ENCODE assay signal across 9 cellular contexts in the genomic region with DNA sequence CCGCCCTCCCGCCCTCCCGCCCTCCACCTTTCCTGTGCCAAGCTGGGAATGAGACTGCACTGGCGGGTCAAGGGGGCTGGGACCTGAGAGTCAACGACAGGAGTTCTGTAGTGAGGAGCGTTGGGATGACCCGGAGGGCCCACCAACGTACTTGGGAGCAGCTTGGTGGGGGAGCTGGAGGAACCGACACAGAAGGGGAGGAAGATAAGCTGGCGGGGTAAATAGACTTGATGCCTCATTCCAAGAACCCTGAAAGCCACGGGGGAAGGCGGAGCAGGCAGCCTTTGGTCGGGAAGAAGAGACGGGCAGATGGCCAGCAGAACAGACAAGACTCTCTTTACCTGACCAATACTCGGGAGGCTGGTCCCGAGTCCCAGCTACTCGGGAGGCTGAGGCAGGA. TPM values are rescaled to one million over a fixed set of nuclear protein-coding genes. Genes with fewer than 3 reads are reported as not detected.
A peak's percentile ranks its signal among the peaks of the same experiment; 100 is the strongest.
DNase-seq lines count a peak whose midpoint lies in the region; ATAC-seq and TF ChIP-seq lines count a peak whose summit lies in the region.
"Had no signal": no experiment of that assay in that cellular context is flagged by ENCODE, and none has a peak within 500 bp of the region (broad histone marks: within the 10 kb centered on the region; RNA-seq: fewer than 3 reads in every experiment).

No MANE protein-coding gene starts in this region.

- DNase-seq in CD14-positive monocyte (ENCODE audit: low spot score) (no peak), MM.1S (no peak), neural progenitor cell (ENCODE audit: low spot score) (peak; percentile 57), G401 (ENCODE audit: low spot score) (no peak)

- H3K9me3 ChIP-seq in MM.1S (replicated peaks; ENCODE audit: insufficient read depth, low read length) = no peaks in the 10 kb centered on the region
- H3K9me3 ChIP-seq in ectodermal cell (ENCODE audit: control insufficient read depth, low read length) = no peaks in the 10 kb centered on the region
- no peaks in the 10 kb centered on the region for H3K9me3 ChIP-seq in neural progenitor cell (ENCODE audit: low read depth)

- TF ChIP-seq CTCF in CD14-positive monocyte (IDR thresholded peaks at IDR 0.05) (no peak), MM.1S (IDR thresholded peaks at IDR 0.05; ENCODE audit: low read length) (no peak), neural progenitor cell (IDR thresholded peaks at IDR 0.05) (no peak)

- H3K4me1 Mint-ChIP-seq in CD14-positive monocyte = peaks cover 16% of the 10 kb centered on the region
- H3K4me1 Mint-ChIP-seq in neural progenitor cell = peaks cover 41% of the 10 kb centered on the region

- H3K79me2 ChIP-seq in MM.1S (ENCODE audit: low read length) = no peaks in the 10 kb centered on the region
- H3K79me2 ChIP-seq in neural progenitor cell (ENCODE audit: low read depth) = no peaks in the 10 kb centered on the region

- intact Hi-C loops in CD14-positive monocyte (cut with micrococcal nuclease) = no loop called here

- H3K9me3 Mint-ChIP-seq in CD14-positive monocyte = no peaks in the 10 kb centered on the region
- no peaks in the 10 kb centered on the region for H3K9me3 Mint-ChIP-seq in neural progenitor cell

- H3K4me3 ChIP-seq in MM.1S (ENCODE audit: low read length) (peak overlapping the region; percentile 63), ectodermal cell (ENCODE audit: insufficient read depth, low read depth, low read length) (peak overlapping the region; percentile 37), neural progenitor cell (peak overlapping the region; percentile 53)

- in situ Hi-C loops in G401 (cut with HindIII; ENCODE audit: low sequenced_read_pairs) = no loop called here

- H3K27me3 ChIP-seq in MM.1S (replicated peaks; ENCODE audit: insufficient read depth, low read length) (peaks cover 86% of the 10 kb centered on the region), ectodermal cell (ENCODE audit: control insufficient read depth, insufficient read depth, low read length, poor library complexity, severe bottlenecking) (no peaks in the 10 kb centered on the region), neural progenitor cell (no peaks in the 10 kb centered on the region)

- H3K27me3 Mint-ChIP-seq in CD14-positive monocyte (ENCODE audit: low read depth in 3 of 3) (peaks cover 6 to 21% (median 17%) of the 10 kb centered on the region in 3 donors), neural progenitor cell (ENCODE audit: insufficient read depth, low read depth) (peaks cover 6% of the 10 kb centered on the region)

- H3K4me1 ChIP-seq in MM.1S (ENCODE audit: low read length) (peaks cover 5% of the 10 kb centered on the region; the same call in 1 of the 2 replicates), ectodermal cell (ENCODE audit: control insufficient read depth, insufficient read depth, low read length) (peaks cover 13% of the 10 kb centered on the region), neural progenitor cell (peaks cover 22% of the 10 kb centered on the region)

- no peaks in the 10 kb centered on the region for H3K9me2 ChIP-seq in MM.1S (replicated peaks; ENCODE audit: insufficient read depth, low read length)

- WGBS in ectodermal cell, 2 experiments = 4 to 6% methylated on average over 14 to 17 of the region's 17 CpGs

- peak overlapping the region in 6 of 7 donors; percentile 49 to 94 (median 84) for H3K27ac Mint-ChIP-seq in CD14-positive monocyte
- no peak overlapping the region for H3K27ac Mint-ChIP-seq in neural progenitor cell

- ATAC-seq in GM19351 (IDR thresholded peaks at IDR 0.05; ENCODE audit: unreplicated experiment) (no peak), GM19395 (IDR thresholded peaks at IDR 0.05; ENCODE audit: unreplicated experiment) (no peak), HG02798 (IDR thresholded peaks at IDR 0.05; ENCODE audit: poor library complexity, unreplicated experiment) (no peak)

- no peaks in the 10 kb centered on the region for H3K36me3 Mint-ChIP-seq in CD14-positive monocyte
- H3K36me3 Mint-ChIP-seq in neural progenitor cell = no peaks in the 10 kb centered on the region

- H3K4me2 ChIP-seq in MM.1S (ENCODE audit: low read depth, low read length) = peak overlapping the region; percentile 94
- H3K4me2 ChIP-seq in neural progenitor cell = peak overlapping the region; percentile 79

- no peak overlapping the region for H3K9ac ChIP-seq in MM.1S (ENCODE audit: low read length)
- H3K9ac ChIP-seq in neural progenitor cell = no peak overlapping the region

- H4K20me1 ChIP-seq in MM.1S (ENCODE audit: insufficient read depth, low read length) = no peaks in the 10 kb centered on the region
- H4K20me1 ChIP-seq in neural progenitor cell (ENCODE audit: low read depth) = no peaks in the 10 kb centered on the region

- no peaks in the 10 kb centered on the region for H3K36me3 ChIP-seq in MM.1S (replicated peaks; ENCODE audit: insufficient read depth, low read length)
- no peaks in the 10 kb centered on the region for H3K36me3 ChIP-seq in ectodermal cell (ENCODE audit: control insufficient read depth, insufficient read depth, low read length)
- H3K36me3 ChIP-seq in neural progenitor cell = no peaks in the 10 kb centered on the region

- H3F3A ChIP-seq in MM.1S (ENCODE audit: insufficient read depth, low read length) (no peaks in the 10 kb centered on the region), neural progenitor cell (ENCODE audit: low read depth) (peaks cover 24% of the 10 kb centered on the region)

- no peak overlapping the region for H3K27ac ChIP-seq in MM.1S (ENCODE audit: low read length)
- H3K27ac ChIP-seq in ectodermal cell (ENCODE audit: insufficient read depth, low read depth, low read length, poor library complexity, severe bottlenecking) = peak overlapping the region; percentile 44
- H3K27ac ChIP-seq in neural progenitor cell = no peak overlapping the region
- H3K27ac ChIP-seq: VCaP had no signal

- H2AFZ ChIP-seq in MM.1S (ENCODE audit: low read length) = peak overlapping the region; percentile 94; the same call in 1 of the 2 replicates
- peak overlapping the region; percentile 85 for H2AFZ ChIP-seq in neural progenitor cell (replicated peaks)

- H3K4me3 Mint-ChIP-seq in CD14-positive monocyte (peak overlapping the region; percentile 82 to 92), neural progenitor cell (peak overlapping the region; percentile 91)

RNA-seq across cellular contexts. Expression of a gene that starts 0.3 kb away (rescaled TPM):
- under 1 TPM; 0.28 to 0.34 TPM for polyA plus RNA-seq in CD14-positive monocyte
- 1.7 TPM for polyA plus RNA-seq in ectodermal cell (2013, experiment 1 of 4)
- polyA plus RNA-seq in ectodermal cell (2013, experiment 2 of 4) = 1.9 TPM
- polyA plus RNA-seq in ectodermal cell (2013, experiment 3 of 4) = 1.2 TPM
- 2.3 TPM for polyA plus RNA-seq in ectodermal cell (2013, experiment 4 of 4)
- total RNA-seq in neural progenitor cell (ENCODE audit: low replicate concordance) = 2.2 and 5.7 TPM in 2 replicates
- not detected in 2 replicates for total RNA-seq in G401 (2014; rRNA removed; shearing (Covaris generic))
